ENCODE assay signal across 8 cellular contexts in genomic region chr2:158457826-158458616, GRCh38. TPM values are rescaled to one million over a fixed set of nuclear protein-coding genes. Genes with fewer than 3 reads are reported as not detected.
DNase-seq lines count a peak whose midpoint lies in the region; ATAC-seq and TF ChIP-seq lines count a peak whose summit lies in the region.

No MANE protein-coding gene starts in this region.

- peak overlapping the region; percentile 99 for H3K4me2 ChIP-seq in PC-3 (ENCODE audit: low read length)

- POLR2A ChIA-PET in Caco-2 (lab: Charles Lee), result interaction anchor here (0.6 to 1.3 kb wide), 7 partner anchors 45 to 1157 kb away, joined by 3 to 5 read pairs (median 4); no protein-coding TSS in a partner anchor
- POLR2A ChIA-PET in PC-3 (lab: Charles Lee; ENCODE audit: unreplicated experiment), result no interaction called here

- BruUV-seq in Caco-2 (replicated peaks; lab: Mats Ljungman, UMichigan) (no TSS peak), PC-3 (replicated peaks; lab: Mats Ljungman, UMichigan) (no TSS peak)

- H3K27me3 ChIP-seq in Caco-2 (replicated peaks; ENCODE audit: control insufficient read depth, insufficient read depth, low read length) (no peaks in the 10 kb centered on the region), PC-3 (ENCODE audit: low read length) (no peaks in the 10 kb centered on the region), upper lobe of left lung (no peaks in the 10 kb centered on the region)

- CTCF ChIA-PET in Caco-2 (lab: Charles Lee) (interaction anchor here (0.6 to 1.4 kb wide), 7 partner anchors 31 to 287 kb away, joined by 3 to 5 read pairs (median 4); no protein-coding TSS in a partner anchor), PC-3 (lab: Charles Lee) (interaction anchor here (0.5 to 2.3 kb wide), 4 partner anchors 78 to 287 kb away, joined by 3 to 9 read pairs (median 3); no protein-coding TSS in a partner anchor)

- TF ChIP-seq EP300 in upper lobe of left lung (IDR thresholded peaks at IDR 0.05), result no peak

- H3F3A ChIP-seq in PC-3 (ENCODE audit: low read length, unreplicated experiment), result no peaks in the 10 kb centered on the region

- no peaks in the 10 kb centered on the region for H3K9me2 ChIP-seq in PC-3 (replicated peaks; ENCODE audit: low read length)

- peak overlapping the region; percentile 93 for H3K4me3 ChIP-seq in Caco-2 (ENCODE audit: low read depth, low read length)
- peak overlapping the region; percentile 76 for H3K4me3 ChIP-seq in PC-3 (ENCODE audit: low read length)
- H3K4me3 ChIP-seq in upper lobe of left lung, result peak overlapping the region; percentile 77 to 93 (median 91)

- peak overlapping the region; percentile 30 for H3K27ac ChIP-seq in PC-3 (ENCODE audit: low read length)
- H3K27ac ChIP-seq in upper lobe of left lung, result peak overlapping the region; percentile 94 to 96 (median 94)

- peak overlapping the region; percentile 98 for H3K4me3 Mint-ChIP-seq in Caco-2 (ENCODE audit: unreplicated experiment)
- peak overlapping the region; percentile 93 for H3K4me3 Mint-ChIP-seq in activated naive CD4-positive, alpha-beta T cell treated with anti-CD3 and anti-CD28 coated beads, Interleukin-2, amount 50 U/mL, for 24 hours

- H2AFZ ChIP-seq in PC-3 (ENCODE audit: low read length), result peak overlapping the region; percentile 77

- peak; percentile 39 for ATAC-seq in GM19328 (IDR thresholded peaks at IDR 0.05; ENCODE audit: unreplicated experiment)
- ATAC-seq in HG03442 (IDR thresholded peaks at IDR 0.05; ENCODE audit: unreplicated experiment), result peak; percentile 41
- peak; percentile 73 for ATAC-seq in PC-3
- ATAC-seq in Right ventricle myocardium inferior, result peak; percentile 68
- peak; percentile 64 for ATAC-seq in omental fat pad (ENCODE audit: low FRiP score)
- ATAC-seq in upper lobe of left lung (ENCODE audit: low FRiP score in 2 of 2), result peak; percentile 74 to 93

- no peaks in the 10 kb centered on the region for H3K36me3 ChIP-seq in Caco-2 (ENCODE audit: control insufficient read depth, insufficient read depth, low read length)
- H3K36me3 ChIP-seq in PC-3 (ENCODE audit: low read depth, low read length), result peaks cover 3% of the 10 kb centered on the region; the same call in 1 of the 2 replicates
- H3K36me3 ChIP-seq in upper lobe of left lung, result no peaks in the 10 kb centered on the region

- peak; percentile 26 to 57 for TF ChIP-seq CTCF in Caco-2 (IDR thresholded peaks at IDR 0.05; ENCODE audit: insufficient read depth in 1 of 2, low read depth in 1 of 2, low read length in 1 of 2, severe bottlenecking in 1 of 2, unreplicated experiment in 1 of 2)
- TF ChIP-seq CTCF in PC-3 (conservative IDR thresholded peaks at IDR 0.05; ENCODE audit: low read depth, low read length), result peak; percentile 30; the same call in 1 of the 2 replicates
- peak in 1 of 3 donors; percentile 14 for TF ChIP-seq CTCF in omental fat pad (IDR thresholded peaks at IDR 0.05)
- TF ChIP-seq CTCF in upper lobe of left lung (IDR thresholded peaks at IDR 0.05), result peak; percentile 26 to 90 (median 64)

- H4K20me1 ChIP-seq in PC-3 (ENCODE audit: low read length), result peaks cover 31% of the 10 kb centered on the region

- peaks cover 35% of the 10 kb centered on the region for H3K36me3 Mint-ChIP-seq in Caco-2 (ENCODE audit: insufficient read depth, unreplicated experiment)
- no peaks in the 10 kb centered on the region for H3K36me3 Mint-ChIP-seq in activated naive CD4-positive, alpha-beta T cell treated with anti-CD3 and anti-CD28 coated beads, Interleukin-2, amount 50 U/mL, for 24 hours

- TF ChIP-seq POLR2A in upper lobe of left lung (IDR thresholded peaks at IDR 0.05), result peak in 2 of 4 donors; percentile 73 to 88

- peak overlapping the region; percentile 97 for H3K27ac Mint-ChIP-seq in Caco-2 (ENCODE audit: unreplicated experiment)
- H3K27ac Mint-ChIP-seq in activated naive CD4-positive, alpha-beta T cell treated with anti-CD3 and anti-CD28 coated beads, Interleukin-2, amount 50 U/mL, for 24 hours, result peak overlapping the region; percentile 72

- H3K4me1 ChIP-seq in Caco-2, result peaks cover 25% of the 10 kb centered on the region
- H3K4me1 ChIP-seq in PC-3 (ENCODE audit: insufficient read depth, low read length), result peaks cover 33% of the 10 kb centered on the region
- H3K4me1 ChIP-seq in upper lobe of left lung, result peaks cover 22 to 42% (median 27%) of the 10 kb centered on the region in 4 donors

- DNase-seq in Caco-2 (peak; percentile 97), PC-3 (peak; percentile 87), Right ventricle myocardium inferior (ENCODE audit: missing footprints) (peak; percentile 87), omental fat pad (ENCODE audit: low spot score) (peak; percentile 31), upper lobe of left lung (peak; percentile 81 to 95)

- no peaks in the 10 kb centered on the region for H3K27me3 Mint-ChIP-seq in Caco-2 (ENCODE audit: insufficient read depth, unreplicated experiment)
- H3K27me3 Mint-ChIP-seq in activated naive CD4-positive, alpha-beta T cell treated with anti-CD3 and anti-CD28 coated beads, Interleukin-2, amount 50 U/mL, for 24 hours, result no peaks in the 10 kb centered on the region

- WGBS in upper lobe of left lung, 2 donors, result 2% methylated on average over 8 to 28 of the region's 61 CpGs

- H3K9me3 Mint-ChIP-seq in Caco-2 (ENCODE audit: unreplicated experiment), result no peaks in the 10 kb centered on the region
- H3K9me3 Mint-ChIP-seq in activated naive CD4-positive, alpha-beta T cell treated with anti-CD3 and anti-CD28 coated beads, Interleukin-2, amount 50 U/mL, for 24 hours, result no peaks in the 10 kb centered on the region

- peaks cover 59% of the 10 kb centered on the region for H3K79me2 ChIP-seq in PC-3 (ENCODE audit: low read length)

- H3K9ac ChIP-seq in PC-3 (ENCODE audit: low read length), result peak overlapping the region; percentile 70

- intact Hi-C loops in Caco-2 (cut with micrococcal nuclease; ENCODE audit: unreplicated experiment), result loop anchor here (1.0 to 5.0 kb wide), 9 partner anchors 43 to 331 kb away; no protein-coding TSS in a partner anchor
- intact Hi-C loops in PC-3 (cut with micrococcal nuclease), result loop anchor here (1.0 kb wide), 3 partner anchors 39 to 287 kb away; no protein-coding TSS in a partner anchor
- intact Hi-C loops in Right ventricle myocardium inferior (cut with DNase I), result loop anchor here (2.0 to 10.0 kb wide), 7 partner anchors 79 to 413 kb away; no protein-coding TSS in a partner anchor

- peaks cover 13% of the 10 kb centered on the region for H3K4me1 Mint-ChIP-seq in Caco-2 (ENCODE audit: low read depth, unreplicated experiment)
- H3K4me1 Mint-ChIP-seq in activated naive CD4-positive, alpha-beta T cell treated with anti-CD3 and anti-CD28 coated beads, Interleukin-2, amount 50 U/mL, for 24 hours, result peaks cover 31% of the 10 kb centered on the region

- H3K9me3 ChIP-seq in Caco-2 (no peaks in the 10 kb centered on the region), PC-3 (ENCODE audit: low read length) (no peaks in the 10 kb centered on the region), upper lobe of left lung (no peaks in the 10 kb centered on the region)

RNA-seq across cellular contexts. Expression of gene PKP4, which starts 1.3 kb away (rescaled TPM):
- total RNA-seq in Caco-2 (2022) (140 and 147 TPM in 2 replicates), PC-3 (2014; rRNA removed) (40.1 and 44.2 TPM in 2 replicates), Right ventricle myocardium inferior (47.9 TPM), omental fat pad (10 to 100 TPM; 25.8 to 96.9 (median 56.2) TPM), upper lobe of left lung (100 to 1,000 TPM in 1 of 6 donors, 10 to 100 TPM in 5; 37.5 to 160 (median 60.8) TPM)

RNA-seq across cellular contexts. Expression of gene CCDC148, which starts 1.5 kb away (rescaled TPM):
- total RNA-seq in Caco-2 (2022), result 5.3 and 6.3 TPM in 2 replicates
- total RNA-seq in PC-3 (2014; rRNA removed), result 0.11 and 0.46 TPM in 2 replicates
- 0.78 TPM for total RNA-seq in Right ventricle myocardium inferior
- under 1 TPM in 1 of 4 donors, not detected in 3; 0.48 TPM for total RNA-seq in omental fat pad
- total RNA-seq in upper lobe of left lung, result 1 to 10 TPM in 5 of 6 donors, under 1 TPM in 1; 0.69 to 4.2 (median 1.9) TPM

Comparison
In these comparisons a context has a peak if more than half of its experiments do, and no peak if none do; other contexts are left out.
1. Peak in every context shown above with its lines: DNase-seq, ATAC-seq, H3K4me3 ChIP-seq and H3K27ac ChIP-seq.
2. DNase-seq: peak in every context shown above with its lines; median percentile 97 in Caco-2; 88 in upper lobe of left lung; 87 in PC-3; 87 in Right ventricle myocardium inferior; 31 in omental fat pad.